20 cellular contexts compared by ENCODE assay signal in the genomic region with DNA sequence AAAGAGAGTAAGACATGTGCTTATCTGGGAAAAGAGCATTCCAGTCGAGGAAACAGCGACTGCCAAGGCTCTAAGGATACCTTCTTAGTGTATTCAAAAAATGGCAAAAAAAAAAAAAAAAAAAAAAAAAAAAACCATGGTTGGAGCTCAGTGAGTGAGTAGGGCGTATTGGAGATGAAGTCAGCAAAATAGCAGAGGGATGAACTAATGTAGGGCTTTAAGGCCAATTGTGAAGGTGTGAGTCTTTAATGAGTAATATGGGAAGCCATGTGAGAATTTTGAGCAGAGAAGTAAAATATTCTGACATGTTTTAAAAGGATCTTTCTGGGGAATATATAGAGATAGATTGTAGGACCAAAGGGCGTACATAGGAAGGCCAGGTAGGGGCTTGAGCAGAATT.
A peak's percentile ranks its signal among the peaks of the same experiment; 100 is the strongest.
DNase-seq lines count a peak whose midpoint lies in the region; FAIRE-seq and TF ChIP-seq lines count a peak whose summit lies in the region.
"Had no signal": no experiment of that assay in that cellular context is flagged by ENCODE, and none has a peak within 500 bp of the region (broad histone marks: within the 10 kb centered on the region; RNA-seq: fewer than 3 reads in every experiment).

No MANE protein-coding gene starts in this region.

- H3K27me3 ChIP-seq in bronchial epithelial cell (ENCODE audit: control insufficient read depth, insufficient read depth, low read length) (no peaks in the 10 kb centered on the region), keratinocyte (ENCODE audit: control insufficient read depth, extremely low read depth, insufficient read depth, low read length) (no peaks in the 10 kb centered on the region), MG63 (no peaks in the 10 kb centered on the region), endodermal cell (ENCODE audit: control insufficient read depth, insufficient read depth, low read length, poor library complexity, severe bottlenecking) (no peaks in the 10 kb centered on the region)
- H3K27me3 ChIP-seq: BE2C had no signal

- H3K36me3 ChIP-seq in bronchial epithelial cell (ENCODE audit: control insufficient read depth, insufficient read depth, low read length) (no peaks in the 10 kb centered on the region), keratinocyte (ENCODE audit: control insufficient read depth in 2 of 2, extremely low read depth in 1 of 2, insufficient read depth in 2 of 2, low read length in 2 of 2) (no peaks in the 10 kb centered on the region), MG63 (no peaks in the 10 kb centered on the region), endodermal cell (ENCODE audit: control insufficient read depth, insufficient read depth, low read length) (no peaks in the 10 kb centered on the region)
- H3K36me3 ChIP-seq: BE2C, HAP-1 had no signal

- H3K4me1 Mint-ChIP-seq in endodermal cell = no peaks in the 10 kb centered on the region
- H3K4me1 Mint-ChIP-seq: CD4-positive, CD25-positive, alpha-beta regulatory T cell; CD8-positive, alpha-beta memory T cell had no signal

- no peaks in the 10 kb centered on the region for H3K27me3 Mint-ChIP-seq in endodermal cell (ENCODE audit: insufficient read depth)
- H3K27me3 Mint-ChIP-seq: CD4-positive, CD25-positive, alpha-beta regulatory T cell; CD8-positive, alpha-beta memory T cell had no signal

- H3K4me2 ChIP-seq in keratinocyte (ENCODE audit: control insufficient read depth, extremely low read depth, insufficient read depth, low read depth, low read length) = no peak overlapping the region

- H3K4me3 ChIP-seq in bronchial epithelial cell (ENCODE audit: low read depth, low read length) (no peak overlapping the region), keratinocyte (ENCODE audit: control insufficient read depth in 2 of 3, extremely low read depth in 1 of 3, insufficient read depth in 2 of 3, low read depth in 1 of 3, low read length in 3 of 3) (no peak overlapping the region), MG63 (no peak overlapping the region), endodermal cell (ENCODE audit: low read length) (no peak overlapping the region)
- H3K4me3 ChIP-seq: GM23248, HAP-1 had no signal

- no peak overlapping the region for H3K27ac Mint-ChIP-seq in endodermal cell
- H3K27ac Mint-ChIP-seq: CD4-positive, CD25-positive, alpha-beta regulatory T cell; CD8-positive, alpha-beta memory T cell had no signal

- no peaks in the 10 kb centered on the region for H3K9me3 Mint-ChIP-seq in endodermal cell

- H3K36me3 Mint-ChIP-seq in endodermal cell (ENCODE audit: low read depth) = no peaks in the 10 kb centered on the region
- H3K36me3 Mint-ChIP-seq: CD4-positive, CD25-positive, alpha-beta regulatory T cell; CD8-positive, alpha-beta memory T cell had no signal

- FAIRE-seq in RCC 7860 (lab: Jason Lieb, UNC) (no peak), bronchial epithelial cell (lab: Jason Lieb, UNC) (no peak), keratinocyte (lab: Jason Lieb, UNC) (no peak), urothelium cell line (lab: Jason Lieb, UNC) (no peak)
- FAIRE-seq: GM12892, GM18507 had no signal

- TF ChIP-seq CTCF in bronchial epithelial cell (IDR thresholded peaks at IDR 0.05; ENCODE audit: insufficient read depth, low read length, severe bottlenecking) (no peak), keratinocyte (optimal IDR thresholded peaks at IDR 0.05 in 1 of 3, IDR thresholded peaks at IDR 0.05 in 1 of 3, conservative IDR thresholded peaks at IDR 0.05 in 1 of 3; ENCODE audit: extremely low read depth in 1 of 3, insufficient read depth in 2 of 3, low read length in 3 of 3) (no peak), endodermal cell (conservative IDR thresholded peaks at IDR 0.05) (no peak)

- H3K9ac ChIP-seq in keratinocyte (ENCODE audit: control insufficient read depth, extremely low read depth, insufficient read depth, low read length) = no peak overlapping the region
- H3K9ac ChIP-seq in endodermal cell (ENCODE audit: extremely low read depth, low read length, poor library complexity, severe bottlenecking) = no peak overlapping the region
- H3K9ac ChIP-seq: GM23248 had no signal

- peak overlapping the region; percentile 49 for H2AFZ ChIP-seq in keratinocyte (ENCODE audit: control insufficient read depth, low read length)
- H2AFZ ChIP-seq: GM23248 had no signal

- no peaks in the 10 kb centered on the region for H3K79me2 ChIP-seq in keratinocyte (ENCODE audit: control insufficient read depth, insufficient read depth, low read length)

- H3K4me3 Mint-ChIP-seq in endodermal cell = no peak overlapping the region
- H3K4me3 Mint-ChIP-seq: CD4-positive, CD25-positive, alpha-beta regulatory T cell; CD8-positive, alpha-beta memory T cell had no signal

- peak; percentile 66 for DNase-seq in RCC 7860 (ENCODE audit: low spot score)
- peak; percentile 26 for DNase-seq in bronchial epithelial cell (ENCODE audit: low read depth)
- DNase-seq in keratinocyte (ENCODE audit: low read depth, low spot score) = no peak
- DNase-seq in urothelium cell line (ENCODE audit: low spot score) = peak; percentile 23
- no peak for DNase-seq in MG63
- no peak for DNase-seq in pons (ENCODE audit: low spot score)
- no peak for DNase-seq in endodermal cell
- DNase-seq: BE2C; C1 segment of cervical spinal cord; CD4-positive, CD25-positive, alpha-beta regulatory T cell; CD8-positive, alpha-beta memory T cell; COR-L47; DMS 273 treated with DMSO at 0.1 percent for 48 hours; DMS53; DND-41; EL; GM23248 had no signal

- H3K27ac ChIP-seq in keratinocyte (ENCODE audit: control insufficient read depth, insufficient read depth, low read length) (no peak overlapping the region), endodermal cell (ENCODE audit: low read depth, low read length) (no peak overlapping the region)
- H3K27ac ChIP-seq: GM23248 had no signal

- WGBS in endodermal cell (ENCODE audit: insufficient coverage in 1 of 2, insufficient read length in 1 of 2), 2 experiments = 92 to 93% methylated on average over 3 to 4 of the region's 4 CpGs

- no peaks in the 10 kb centered on the region for H3K9me1 ChIP-seq in keratinocyte (ENCODE audit: control insufficient read depth, extremely low read depth, insufficient read depth, low read length)

- no peaks in the 10 kb centered on the region for H4K20me1 ChIP-seq in keratinocyte (ENCODE audit: control insufficient read depth, extremely low read depth, insufficient read depth, low read length)

- peaks cover 2% of the 10 kb centered on the region for H3K9me3 ChIP-seq in keratinocyte (ENCODE audit: control insufficient read depth, low read depth, low read length)
- no peaks in the 10 kb centered on the region for H3K9me3 ChIP-seq in MG63
- no peaks in the 10 kb centered on the region for H3K9me3 ChIP-seq in endodermal cell (ENCODE audit: control insufficient read depth, low read length)
- H3K9me3 ChIP-seq: BE2C, HAP-1 had no signal

- dilution Hi-C loops in keratinocyte (cut with MboI; ENCODE audit: extremely low pct_ligation_motif_present, low sequenced_read_pairs) = no loop called here

- H3K4me1 ChIP-seq in keratinocyte (ENCODE audit: control insufficient read depth, extremely low read depth, insufficient read depth, low read length) (no peaks in the 10 kb centered on the region), endodermal cell (ENCODE audit: control insufficient read depth, insufficient read depth, low read length) (no peaks in the 10 kb centered on the region)
- H3K4me1 ChIP-seq: BE2C, HAP-1 had no signal

Comparison
In these comparisons a context has a peak if more than half of its experiments do, and no peak if none do; other contexts are left out.
1. DNase-seq: peak in RCC 7860 (single experiment), bronchial epithelial cell (single experiment) and urothelium cell line (single experiment); none in keratinocyte (single experiment), MG63 (single experiment), pons (single experiment) and endodermal cell (single experiment).